ENCODE assay signal across 1 cellular context in the genomic region with DNA sequence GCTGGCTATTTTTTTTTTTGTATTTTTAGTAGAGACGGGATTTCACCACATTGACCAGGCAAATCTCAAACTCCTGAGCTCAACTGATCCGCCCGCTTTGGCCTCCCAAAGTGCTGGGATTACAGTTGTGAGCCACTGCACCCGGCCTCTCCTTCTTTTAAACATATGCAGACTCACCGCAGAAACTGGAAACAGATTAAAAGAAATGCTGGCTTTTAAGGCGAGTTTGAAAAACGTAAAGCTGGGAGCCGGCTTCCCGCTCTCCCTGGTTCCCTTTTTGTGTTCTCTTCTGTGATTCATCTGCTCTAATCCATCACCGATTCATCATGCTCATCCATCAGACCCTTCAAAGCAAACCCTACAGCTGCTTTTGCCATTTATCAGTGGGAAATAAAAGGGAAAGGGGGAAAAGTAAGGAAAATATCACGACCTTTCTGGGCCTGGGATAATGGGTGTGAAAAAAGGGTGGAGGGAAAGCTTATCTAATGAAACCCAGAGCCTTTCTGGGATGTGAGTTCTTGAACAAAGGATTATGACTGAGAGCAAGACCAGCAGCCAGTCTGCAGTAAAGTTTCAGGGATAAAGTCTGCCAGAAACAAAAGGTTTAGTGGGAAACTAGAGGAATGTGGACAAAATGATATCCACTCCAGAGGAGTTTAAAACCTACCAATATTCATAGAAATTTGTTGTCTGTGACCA.
TF ChIP-seq lines count a peak whose summit lies in the region.

No MANE protein-coding gene starts in this region.

TF ChIP-seq in A549, 52 proteins besides CTCF, POLR2A, EP300 and RAD21 (continued from another document):
- TF ChIP-seq, protein P1, sequence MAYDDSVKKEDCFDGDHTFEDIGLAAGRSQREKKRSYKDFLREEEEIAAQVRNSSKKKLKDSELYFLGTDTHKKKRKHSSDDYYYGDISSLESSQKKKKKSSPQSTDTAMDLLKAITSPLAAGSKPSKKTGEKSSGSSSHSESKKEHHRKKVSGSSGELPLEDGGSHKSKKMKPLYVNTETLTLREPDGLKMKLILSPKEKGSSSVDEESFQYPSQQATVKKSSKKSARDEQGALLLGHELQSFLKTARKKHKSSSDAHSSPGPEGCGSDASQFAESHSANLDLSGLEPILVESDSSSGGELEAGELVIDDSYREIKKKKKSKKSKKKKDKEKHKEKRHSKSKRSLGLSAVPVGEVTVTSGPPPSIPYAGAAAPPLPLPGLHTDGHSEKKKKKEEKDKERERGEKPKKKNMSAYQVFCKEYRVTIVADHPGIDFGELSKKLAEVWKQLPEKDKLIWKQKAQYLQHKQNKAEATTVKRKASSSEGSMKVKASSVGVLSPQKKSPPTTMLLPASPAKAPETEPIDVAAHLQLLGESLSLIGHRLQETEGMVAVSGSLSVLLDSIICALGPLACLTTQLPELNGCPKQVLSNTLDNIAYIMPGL (CRISPR knock-in tag; IDR thresholded peaks at IDR 0.05; ENCODE audit: borderline replicate concordance) = no peak
- TF ChIP-seq POLR2AphosphoS2 (conservative IDR thresholded peaks at IDR 0.05; ENCODE audit: low read length) = no peak
- TF ChIP-seq, protein P2, sequence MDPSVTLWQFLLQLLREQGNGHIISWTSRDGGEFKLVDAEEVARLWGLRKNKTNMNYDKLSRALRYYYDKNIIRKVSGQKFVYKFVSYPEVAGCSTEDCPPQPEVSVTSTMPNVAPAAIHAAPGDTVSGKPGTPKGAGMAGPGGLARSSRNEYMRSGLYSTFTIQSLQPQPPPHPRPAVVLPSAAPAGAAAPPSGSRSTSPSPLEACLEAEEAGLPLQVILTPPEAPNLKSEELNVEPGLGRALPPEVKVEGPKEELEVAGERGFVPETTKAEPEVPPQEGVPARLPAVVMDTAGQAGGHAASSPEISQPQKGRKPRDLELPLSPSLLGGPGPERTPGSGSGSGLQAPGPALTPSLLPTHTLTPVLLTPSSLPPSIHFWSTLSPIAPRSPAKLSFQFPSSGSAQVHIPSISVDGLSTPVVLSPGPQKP (IDR thresholded peaks at IDR 0.05; ENCODE audit: low read depth, low read length) = no peak
